1 cellular context compared by ENCODE assay signal in the genomic region with DNA sequence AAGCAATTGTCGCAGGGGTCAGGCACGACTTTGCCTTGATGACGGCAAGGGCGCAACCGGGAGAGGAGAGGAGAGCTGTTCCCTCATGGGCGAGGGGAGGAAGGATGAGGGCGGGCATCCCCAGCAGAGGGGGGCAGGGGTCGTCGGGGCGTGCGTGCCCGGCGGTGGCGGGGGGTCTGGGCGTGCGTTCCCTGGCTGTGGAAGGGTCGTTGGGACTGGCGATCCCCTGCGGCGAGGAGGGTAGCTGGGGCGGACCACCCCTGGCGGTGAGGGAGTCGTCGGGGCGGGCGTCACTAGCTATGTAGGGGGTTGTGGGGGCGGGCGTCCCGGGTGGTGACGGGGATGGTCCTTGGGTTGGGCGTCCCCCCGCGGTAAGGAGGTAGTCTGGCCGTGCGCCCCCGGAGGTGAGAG.
TF ChIP-seq lines count a peak whose summit lies in the region.

No MANE protein-coding gene starts in this region.

TF ChIP-seq in A549, 52 proteins besides CTCF, POLR2A, EP300 and RAD21 (continued from another document):
- TF ChIP-seq REST (IDR thresholded peaks at IDR 0.05) (no peak), RARB (CRISPR knock-in tag; IDR thresholded peaks at IDR 0.05) (no peak), PHF8 (IDR thresholded peaks at IDR 0.05; ENCODE audit: borderline replicate concordance, low read depth) (no peak), CBX2 (IDR thresholded peaks at IDR 0.05; ENCODE audit: borderline replicate concordance, low read depth) (no peak), MAZ (IDR thresholded peaks at IDR 0.05; ENCODE audit: borderline replicate concordance, low read depth, low read length) (no peak), ZC3H11A (IDR thresholded peaks at IDR 0.05) (no peak), EHMT2 (IDR thresholded peaks at IDR 0.05; ENCODE audit: low read depth) (no peak)
